ENCODE assay signal across 1 cellular context in the genomic region with DNA sequence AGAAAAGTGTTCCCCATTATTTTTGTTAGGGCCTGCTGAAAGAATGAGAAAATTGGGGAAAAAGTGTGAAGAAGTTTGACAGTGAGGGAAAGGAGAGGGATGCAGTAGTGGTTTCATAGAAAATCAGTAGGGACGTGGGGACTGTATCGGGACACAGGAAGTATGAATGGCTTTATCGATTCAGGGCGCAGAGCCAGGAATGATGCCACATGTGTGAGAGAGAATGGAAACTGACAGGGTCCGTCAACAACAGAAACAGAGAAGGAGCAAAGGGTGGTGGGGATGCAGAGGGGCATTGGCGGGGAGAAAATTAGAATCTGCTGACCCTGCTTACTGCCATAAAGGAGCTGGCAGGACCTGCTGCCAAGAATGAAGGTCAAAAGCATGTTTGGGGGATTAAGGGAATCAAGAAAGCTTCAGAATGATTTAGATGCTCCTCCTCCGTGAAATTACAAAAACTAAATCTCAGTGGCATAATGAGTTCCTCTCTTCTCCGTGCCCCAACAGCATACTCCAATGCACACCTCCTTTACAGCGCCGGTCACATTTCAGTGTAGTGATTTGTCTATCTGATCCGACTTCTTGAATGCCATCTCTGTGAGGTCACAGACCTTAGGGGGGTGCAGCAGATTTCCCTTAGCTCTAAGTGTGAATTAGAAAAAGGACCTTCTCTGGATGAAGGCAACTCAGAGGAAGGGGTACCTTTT.
TF ChIP-seq lines count a peak whose summit lies in the region.

No MANE protein-coding gene starts in this region.

TF ChIP-seq in HepG2, 621 proteins besides CTCF, POLR2A, EP300 and RAD21 (continued from another document):
- TF ChIP-seq AKAP8 (CRISPR knock-in tag; IDR thresholded peaks at IDR 0.05) (no peak), ZSCAN22 (CRISPR knock-in tag; IDR thresholded peaks at IDR 0.05) (no peak), ZNF10 (CRISPR knock-in tag; IDR thresholded peaks at IDR 0.05; ENCODE audit: borderline replicate concordance, low read depth) (no peak), HIC2 (CRISPR knock-in tag; IDR thresholded peaks at IDR 0.05; ENCODE audit: low read depth) (no peak), POGK (CRISPR knock-in tag; conservative IDR thresholded peaks at IDR 0.05) (no peak), IKZF4 (CRISPR knock-in tag; IDR thresholded peaks at IDR 0.05; ENCODE audit: borderline replicate concordance, low read depth, not compliant biosample characterization) (no peak)
